ENCODE assay signal across 34 cellular contexts in genomic region chr4:45345551-45345950, GRCh38.
"Had no signal": no experiment of that assay in that cellular context is flagged by ENCODE, and none has a peak within 500 bp of the region (broad histone marks: within the 10 kb centered on the region; RNA-seq: fewer than 3 reads in every experiment).

No MANE protein-coding gene starts in this region.

- H3K4me3 ChIP-seq: ascending aorta, cardiac muscle cell, colonic mucosa, PC-9 had no signal

- H3K27me3 ChIP-seq: ascending aorta, cardiac muscle cell, colonic mucosa had no signal

- H3K36me3 Mint-ChIP-seq: activated naive CD8-positive, alpha-beta T cell treated with anti-CD3 and anti-CD28 coated beads, Interleukin-2, amount 10 ng/mL, durations not matched to agents 7 days and 5 days; T-cell had no signal

- H3K9me3 Mint-ChIP-seq: activated CD4-positive, alpha-beta T cell treated with anti-CD3 and anti-CD28 coated beads, Interleukin-2, amount 10 ng/mL, durations not matched to agents 24 days and 14 days; activated CD8-positive, alpha-beta T cell treated with anti-CD3 and anti-CD28 coated beads for 36 hours; activated naive CD8-positive, alpha-beta T cell treated with anti-CD3 and anti-CD28 coated beads, Interleukin-2, amount 10 ng/mL, durations not matched to agents 7 days and 5 days; activated T-helper 17 cell treated with anti-CD3 and anti-CD28 coated beads, Interleukin-2, amount 50 U/mL, for 72 hours had no signal

- H3K4me2 ChIP-seq: KMS-11, PC-9 had no signal

- H3K4me1 Mint-ChIP-seq: activated naive CD8-positive, alpha-beta T cell treated with anti-CD3 and anti-CD28 coated beads, Interleukin-2, amount 10 ng/mL, durations not matched to agents 7 days and 5 days; activated T-helper 17 cell treated with anti-CD3 and anti-CD28 coated beads, Interleukin-2, amount 50 U/mL, for 72 hours; central memory CD8-positive, alpha-beta T cell; T-cell; T-helper 17 cell had no signal

- H3K9ac ChIP-seq: KMS-11 had no signal

- H3K9me3 ChIP-seq: ascending aorta, colonic mucosa had no signal

- H2AFZ ChIP-seq: PC-9 had no signal

- H3K27ac ChIP-seq: ascending aorta, cardiac muscle cell, colonic mucosa, KMS-11, PC-9, RWPE1, VCaP had no signal

- H3K4me1 ChIP-seq: ascending aorta, colonic mucosa had no signal

- H3K36me3 ChIP-seq: ascending aorta, cardiac muscle cell, colonic mucosa had no signal

- ATAC-seq: activated CD8-positive, alpha-beta T cell treated with anti-CD3 and anti-CD28 coated beads for 36 hours; activated T-cell treated with anti-CD3 and anti-CD28 coated beads, Interleukin-2, amount 50 U/mL, for 72 hours; activated T-helper 17 cell treated with anti-CD3 and anti-CD28 coated beads, Interleukin-2, amount 50 U/mL, for 72 hours; Right ventricle myocardium inferior; T-cell; T-helper 17 cell had no signal

- H3K27me3 Mint-ChIP-seq: activated CD4-positive, alpha-beta T cell treated with anti-CD3 and anti-CD28 coated beads, Interleukin-2, amount 10 ng/mL, durations not matched to agents 24 days and 14 days; activated CD8-positive, alpha-beta T cell treated with anti-CD3 and anti-CD28 coated beads for 36 hours; activated naive CD8-positive, alpha-beta T cell treated with anti-CD3 and anti-CD28 coated beads, Interleukin-2, amount 10 ng/mL, durations not matched to agents 7 days and 5 days; activated T-helper 17 cell treated with anti-CD3 and anti-CD28 coated beads, Interleukin-2, amount 50 U/mL, for 72 hours; central memory CD8-positive, alpha-beta T cell; T-cell; T-helper 17 cell had no signal

- H3K27ac Mint-ChIP-seq: activated CD4-positive, alpha-beta T cell treated with anti-CD3 and anti-CD28 coated beads, Interleukin-2, amount 10 ng/mL, durations not matched to agents 24 days and 14 days; activated CD8-positive, alpha-beta T cell treated with anti-CD3 and anti-CD28 coated beads for 36 hours; activated naive CD8-positive, alpha-beta T cell treated with anti-CD3 and anti-CD28 coated beads, Interleukin-2, amount 10 ng/mL, durations not matched to agents 7 days and 5 days; activated T-cell treated with anti-CD3 and anti-CD28 coated beads, Interleukin-2, amount 50 U/mL, for 72 hours; activated T-helper 17 cell treated with anti-CD3 and anti-CD28 coated beads, Interleukin-2, amount 50 U/mL, for 72 hours; T-cell; T-helper 17 cell had no signal

- DNase-seq: activated CD4-positive, alpha-beta T cell treated with anti-CD3 and anti-CD28 coated beads, Interleukin-2, amount 10 ng/mL, durations not matched to agents 24 days and 14 days; activated CD4-positive, alpha-beta T cell treated with anti-CD3 and anti-CD28 coated beads, Interleukin-2, amount 50 U/mL, for 4 hours; activated CD8-positive, alpha-beta T cell treated with anti-CD3 and anti-CD28 coated beads for 36 hours; activated effector memory CD4-positive, alpha-beta T cell treated with anti-CD3 and anti-CD28 coated beads, Interleukin-2, amount 50 U/mL, for 16 hours; activated naive CD4-positive, alpha-beta T cell; activated naive CD4-positive, alpha-beta T cell treated with anti-CD3 and anti-CD28 coated beads, Interleukin-2, amount 50 U/mL, for 16 hours; activated naive CD8-positive, alpha-beta T cell treated with anti-CD3 and anti-CD28 coated beads, Interleukin-2, amount 10 ng/mL, durations not matched to agents 7 days and 5 days; activated T-cell treated with anti-CD3 and anti-CD28 coated beads, Interleukin-2, amount 50 U/mL, for 1 hour; activated T-cell treated with anti-CD3 and anti-CD28 coated beads, Interleukin-2, amount 50 U/mL, for 72 hours; amygdala; colonic mucosa; MM.1S; MV-4-11; NCI-H1092; NCI-H1436 treated with DMSO at 0.1 percent for 48 hours; NCI-H1694 treated with DMSO at 0.1 percent for 48 hours; NCI-H2029; NCI-H446; NCI-H510A treated with DMSO at 0.1 percent for 48 hours; NCI-H526 treated with DMSO at 0.1 percent for 48 hours; NK-92 treated with Interleukin-12 subunit alpha and Interleukin-12 subunit beta, amount 100 ng/mL, for 24 hours; PC-9; SIG-M5; T-cell; T-helper 17 cell; T-helper 9 cell had no signal

- H3K4me3 Mint-ChIP-seq: activated CD4-positive, alpha-beta T cell treated with anti-CD3 and anti-CD28 coated beads, Interleukin-2, amount 10 ng/mL, durations not matched to agents 24 days and 14 days; activated CD8-positive, alpha-beta T cell treated with anti-CD3 and anti-CD28 coated beads for 36 hours; activated naive CD8-positive, alpha-beta T cell treated with anti-CD3 and anti-CD28 coated beads, Interleukin-2, amount 10 ng/mL, durations not matched to agents 7 days and 5 days; activated T-cell treated with anti-CD3 and anti-CD28 coated beads, Interleukin-2, amount 50 U/mL, for 72 hours; activated T-helper 17 cell treated with anti-CD3 and anti-CD28 coated beads, Interleukin-2, amount 50 U/mL, for 72 hours; central memory CD8-positive, alpha-beta T cell; T-cell; T-helper 17 cell had no signal
